ENCODE assay signal across 8 cellular contexts in genomic region chr9:1051286-1052118, GRCh38. TPM values are rescaled to one million over a fixed set of nuclear protein-coding genes. Genes with fewer than 3 reads are reported as not detected.
DNase-seq lines count a peak whose midpoint lies in the region; ATAC-seq and TF ChIP-seq lines count a peak whose summit lies in the region.

No MANE protein-coding gene starts in this region.

- ATAC-seq in GM18519 (IDR thresholded peaks at IDR 0.05; ENCODE audit: low FRiP score, unreplicated experiment), result no peak

- peak overlapping the region; percentile 75 for H3K4me3 Mint-ChIP-seq in neural crest cell

- no peak overlapping the region for H3K27ac Mint-ChIP-seq in neural crest cell (ENCODE audit: unreplicated experiment)

- DNase-seq in activated CD4-positive, alpha-beta T cell treated with anti-CD3 and anti-CD28 coated beads for 48 hours, result peak; percentile 58
- DNase-seq in activated CD4-positive, alpha-beta T cell treated with anti-CD3 and anti-CD28 coated beads, Interleukin-2, amount 50 U/mL, for 4 hours, result no peak
- peak; percentile 73 for DNase-seq in NCI-H2171 treated with DMSO at 0.1 percent for 48 hours (lab: John Stamatoyannopoulos, UW)
- peak; percentile 60 for DNase-seq in epithelial cell of esophagus (ENCODE audit: low read depth)
- peak; percentile 41 for DNase-seq in neural crest cell (ENCODE audit: low read depth, low spot score)
- DNase-seq in uterus, result no peak
- DNase-seq in A673 (ENCODE audit: low spot score), result no peak

- H3K36me3 ChIP-seq in uterus (no peaks in the 10 kb centered on the region), A673 (ENCODE audit: insufficient read depth, low read length, poor library complexity, severe bottlenecking) (no peaks in the 10 kb centered on the region)

- no peaks in the 10 kb centered on the region for H3K36me3 Mint-ChIP-seq in neural crest cell (ENCODE audit: low read depth)

- no peak for TF ChIP-seq POLR2A in uterus (IDR thresholded peaks at IDR 0.05)

- intact Hi-C loops in uterus (cut with DNase I; ENCODE audit: low total_unique reads) (no loop called here), A673 (cut with micrococcal nuclease; ENCODE audit: unreplicated experiment) (no loop called here)

- H3K4me1 ChIP-seq in uterus, result peaks cover 0 to 6% of the 10 kb centered on the region in 2 donors
- H3K4me1 ChIP-seq in A673 (ENCODE audit: insufficient read depth, low read length, poor library complexity, severe bottlenecking), result no peaks in the 10 kb centered on the region

- peaks cover 2 to 54% of the 10 kb centered on the region in 2 donors for H3K27me3 ChIP-seq in uterus
- H3K27me3 ChIP-seq in A673 (replicated peaks; ENCODE audit: insufficient read depth, low read depth, low read length, poor library complexity), result peaks cover 99% of the 10 kb centered on the region

- CTCF ChIA-PET in A673 (lab: Charles Lee), result no interaction called here

- H3K9me3 ChIP-seq in uterus, result no peaks in the 10 kb centered on the region
- H3K9me3 ChIP-seq in A673 (ENCODE audit: low read depth, low read length, poor library complexity, severe bottlenecking), result no peaks in the 10 kb centered on the region

- POLR2A ChIA-PET in A673 (lab: Charles Lee; ENCODE audit: low non-redundant PET), result no interaction called here

- peaks cover 96% of the 10 kb centered on the region for H3K27me3 Mint-ChIP-seq in neural crest cell (ENCODE audit: low read depth)

- H3K4me1 Mint-ChIP-seq in neural crest cell, result peaks cover 19% of the 10 kb centered on the region

- H3K9me3 Mint-ChIP-seq in neural crest cell, result no peaks in the 10 kb centered on the region

- BruUV-seq in A673 (replicated peaks; lab: Mats Ljungman, UMichigan), result no TSS peak

- peak; percentile 29 for TF ChIP-seq CTCF in epithelial cell of esophagus (IDR thresholded peaks at IDR 0.05; ENCODE audit: insufficient read depth, low read depth, low read length, missing control alignments)
- TF ChIP-seq CTCF in neural crest cell (conservative IDR thresholded peaks at IDR 0.05), result peak; percentile 56
- TF ChIP-seq CTCF in uterus (IDR thresholded peaks at IDR 0.05), result no peak
- TF ChIP-seq CTCF in A673 (conservative IDR thresholded peaks at IDR 0.05; ENCODE audit: low read depth, low read length), result no peak

- no peak overlapping the region for H3K27ac ChIP-seq in uterus
- H3K27ac ChIP-seq in A673 (ENCODE audit: low read depth, low read length, poor library complexity, severe bottlenecking), result no peak overlapping the region

- H3K4me3 ChIP-seq in epithelial cell of esophagus (ENCODE audit: low read length) (peak overlapping the region; percentile 27), uterus (peak overlapping the region in 1 of 2 donors; percentile 15), A673 (ENCODE audit: low read depth, low read length, poor library complexity, severe bottlenecking) (no peak overlapping the region)

RNA-seq across cellular contexts. Expression of gene DMRT2, which starts 1.3 kb away (rescaled TPM):
- total RNA-seq in neural crest cell (0.49 and 0.55 TPM in 2 replicates), uterus (1 to 10 TPM in 1 of 4 donors, not detected in 3; 3.1 TPM), A673 (2021) (not detected in 2 replicates)

Comparison
In these comparisons a context has a peak if more than half of its experiments do, and no peak if none do; other contexts are left out.
1. DNase-seq: peak in activated CD4-positive, alpha-beta T cell treated with anti-CD3 and anti-CD28 coated beads for 48 hours (single experiment), NCI-H2171 treated with DMSO at 0.1 percent for 48 hours (single experiment), epithelial cell of esophagus (single experiment) and neural crest cell (single experiment); none in activated CD4-positive, alpha-beta T cell treated with anti-CD3 and anti-CD28 coated beads, Interleukin-2, amount 50 U/mL, for 4 hours (0 of 2), uterus (0 of 2) and A673 (single experiment).
2. CTCF ChIP-seq: peak in epithelial cell of esophagus (single experiment) and neural crest cell (single experiment); none in uterus (0 of 4) and A673 (single experiment).